ENCODE assay signal across 17 cellular contexts in the genomic region with DNA sequence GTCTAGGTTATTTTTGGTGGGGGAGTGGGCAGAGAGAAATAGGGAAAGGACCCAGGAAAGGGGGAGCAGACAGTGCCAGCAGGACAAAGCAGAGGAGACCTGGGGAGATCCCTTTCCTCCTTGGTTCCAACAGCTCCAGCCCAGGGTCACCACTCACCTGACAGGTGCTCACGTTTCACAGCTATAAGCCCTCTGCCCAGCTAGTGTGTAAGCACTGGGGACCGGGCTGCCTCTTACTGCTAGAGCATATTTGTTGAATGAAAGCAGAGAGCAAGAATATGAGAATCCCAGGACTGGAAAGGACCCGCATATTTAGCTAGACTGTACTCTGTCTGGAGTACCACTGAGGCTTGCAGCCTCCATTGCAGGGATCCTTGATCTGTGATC. TPM values are rescaled to one million over a fixed set of nuclear protein-coding genes. Genes with fewer than 3 reads are reported as not detected.
DNase-seq lines count a peak whose midpoint lies in the region; ATAC-seq and TF ChIP-seq lines count a peak whose summit lies in the region.
"Had no signal": no experiment of that assay in that cellular context is flagged by ENCODE, and none has a peak within 500 bp of the region (broad histone marks: within the 10 kb centered on the region; RNA-seq: fewer than 3 reads in every experiment).

No MANE protein-coding gene starts in this region.

- TF ChIP-seq CTCF in heart left ventricle (IDR thresholded peaks at IDR 0.05) (no peak), fibroblast of lung (conservative IDR thresholded peaks at IDR 0.05 in 1 of 2, IDR thresholded peaks at IDR 0.05 in 1 of 2; ENCODE audit: low read depth in 1 of 2, low read length in 2 of 2) (no peak)

- peaks cover 31 to 99% (median 92%) of the 10 kb centered on the region in 12 donors for H3K4me1 ChIP-seq in heart left ventricle
- H3K4me1 ChIP-seq in fibroblast of lung (ENCODE audit: control insufficient read depth, extremely low read depth, insufficient read depth, low read length): peaks cover 65% of the 10 kb centered on the region
- peaks cover 98 to 99% (median 99%) of the 10 kb centered on the region in 3 donors for H3K4me1 ChIP-seq in skeletal muscle tissue (ENCODE audit: control insufficient read depth in 3 of 3, insufficient read depth in 3 of 3, low read length in 3 of 3)

- H3K79me2 ChIP-seq in fibroblast of lung (ENCODE audit: control insufficient read depth, insufficient read depth, low read length): peaks cover 89% of the 10 kb centered on the region

- H3K9ac ChIP-seq in fibroblast of lung (ENCODE audit: insufficient read depth, low read length): no peak overlapping the region
- H3K9ac ChIP-seq in skeletal muscle tissue (ENCODE audit: low read depth in 1 of 3, low read length in 3 of 3): peak overlapping the region in 2 of 3 donors; percentile 30 to 57

- H3K27ac ChIP-seq in heart left ventricle: peak overlapping the region in 7 of 12 donors; percentile 10 to 94 (median 31)
- no peak overlapping the region for H3K27ac ChIP-seq in fibroblast of lung (ENCODE audit: insufficient read depth, low read length)
- peak overlapping the region; percentile 86 for H3K27ac ChIP-seq in skeletal muscle tissue (ENCODE audit: low read depth, low read length)

- no peak overlapping the region for H2AFZ ChIP-seq in fibroblast of lung (ENCODE audit: low read length)

- DNase-seq in heart left ventricle (no peak), cardiac septum (ENCODE audit: low spot score) (no peak), fibroblast of lung (ENCODE audit: low read depth in 2 of 2) (no peak), NCI-H446 (lab: John Stamatoyannopoulos, UW) (no peak), DMS 273 (lab: John Stamatoyannopoulos, UW; ENCODE audit: unreplicated experiment) (no peak)
- DNase-seq: activated CD8-positive, alpha-beta memory T cell treated with anti-CD3 and anti-CD28 coated beads, Interleukin-2, amount 50 U/mL, for 48 hours; C1 segment of cervical spinal cord; cortex of kidney; HCEC 1CT; naive thymus-derived CD4-positive, alpha-beta T cell; NCI-H1436; NCI-H774; SIG-M5; T-helper 1 cell had no signal

- H3K36me3 ChIP-seq in heart left ventricle (peaks cover 0 to 22% (median 8%) of the 10 kb centered on the region in 9 donors), fibroblast of lung (ENCODE audit: control insufficient read depth, insufficient read depth, low read length) (peaks cover 10% of the 10 kb centered on the region), skeletal muscle tissue (ENCODE audit: control insufficient read depth in 3 of 3, insufficient read depth in 3 of 3, low read length in 3 of 3) (peaks cover 3 to 14% (median 11%) of the 10 kb centered on the region in 3 donors)

- H3K4me2 ChIP-seq in fibroblast of lung (ENCODE audit: extremely low read depth, insufficient read depth, low read length): peak overlapping the region; percentile 2

- H3K27me3 ChIP-seq in heart left ventricle (no peaks in the 10 kb centered on the region), fibroblast of lung (ENCODE audit: control insufficient read depth, insufficient read depth, low read length) (no peaks in the 10 kb centered on the region), skeletal muscle tissue (ENCODE audit: control insufficient read depth in 3 of 3, insufficient read depth in 3 of 3, low read length in 3 of 3) (no peaks in the 10 kb centered on the region)

- H3K9me3 ChIP-seq in heart left ventricle (no peaks in the 10 kb centered on the region), fibroblast of lung (ENCODE audit: control insufficient read depth, insufficient read depth, low read depth, low read length) (no peaks in the 10 kb centered on the region), skeletal muscle tissue (ENCODE audit: control insufficient read depth in 3 of 3, low read length in 3 of 3) (no peaks in the 10 kb centered on the region)

- TF ChIP-seq POLR2A in heart left ventricle (IDR thresholded peaks at IDR 0.05): no peak

- 70 to 83% (median 77%) methylated on average over 2 to 3 of the region's 3 CpGs for WGBS in heart left ventricle, 4 donors

- H3K4me3 ChIP-seq in heart left ventricle (no peak overlapping the region), fibroblast of lung (replicated peaks in 1 of 4; ENCODE audit: control extremely low read depth in 1 of 4, insufficient read depth in 1 of 4, low read depth in 3 of 4, low read length in 4 of 4) (peak overlapping the region in 1 of 4 experiments; percentile 5), skeletal muscle tissue (ENCODE audit: low read length in 3 of 3) (peak overlapping the region in 1 of 3 donors; percentile 9)

- H4K20me1 ChIP-seq in fibroblast of lung (ENCODE audit: control insufficient read depth, extremely low read depth, insufficient read depth, low read length): no peaks in the 10 kb centered on the region

- no peak for ATAC-seq in heart left ventricle
- no peak for ATAC-seq in GM21528 (IDR thresholded peaks at IDR 0.05; ENCODE audit: low FRiP score, unreplicated experiment)
- no peak for ATAC-seq in GM21825 (IDR thresholded peaks at IDR 0.05; ENCODE audit: unreplicated experiment)
- ATAC-seq: naive thymus-derived CD4-positive, alpha-beta T cell had no signal

- intact Hi-C loops in heart left ventricle (cut with DNase I): loop anchor here in 1 of 10 donors (5.0 kb wide), 1 partner anchor 36 kb away; no protein-coding TSS in a partner anchor
- intact Hi-C loops in cardiac septum (cut with DNase I): no loop called here

RNA-seq across cellular contexts. Expression of a gene that starts 6.7 kb away (rescaled TPM):
- 100 to 1,000 TPM in 1 of 9 donors, 10 to 100 TPM in 8; 44.8 to 122 (median 51.9) TPM for total RNA-seq in heart left ventricle
- 10 to 100 TPM; 18.7 to 40.7 TPM for polyA plus RNA-seq in heart left ventricle
- total RNA-seq in cardiac septum: 56.6 TPM
- total RNA-seq in fibroblast of lung: 40.3 and 44.4 TPM in 2 replicates
- polyA plus RNA-seq in fibroblast of lung: 30.2 and 33.2 TPM in 2 replicates
- polyA plus RNA-seq in fibroblast of lung (2012): 45.0 and 51.9 TPM in 2 replicates
- polyA minus RNA-seq in fibroblast of lung (ENCODE audit: low replicate concordance): 92.5 and 96.5 TPM in 2 replicates
- total RNA-seq in skeletal muscle tissue: 20.9 TPM
